10 cellular contexts compared by ENCODE assay signal in genomic region chr1:40363721-40364120, GRCh38. TPM values are rescaled to one million over a fixed set of nuclear protein-coding genes. Genes with fewer than 3 reads are reported as not detected.
A peak's percentile ranks its signal among the peaks of the same experiment; 100 is the strongest.
DNase-seq lines count a peak whose midpoint lies in the region; ATAC-seq and TF ChIP-seq lines count a peak whose summit lies in the region.
"Had no signal": no experiment of that assay in that cellular context is flagged by ENCODE, and none has a peak within 500 bp of the region (broad histone marks: within the 10 kb centered on the region; RNA-seq: fewer than 3 reads in every experiment).

No MANE protein-coding gene starts in this region.

- H3K9me3 Mint-ChIP-seq in activated T-helper 17 cell treated with anti-CD3 and anti-CD28 coated beads, Interleukin-2, amount 50 U/mL, for 72 hours = no peaks in the 10 kb centered on the region
- peaks cover 0 to 7% (median 2%) of the 10 kb centered on the region in 6 donors for H3K9me3 Mint-ChIP-seq in immature natural killer cell

- H3K27ac Mint-ChIP-seq in activated T-helper 17 cell treated with anti-CD3 and anti-CD28 coated beads, Interleukin-2, amount 50 U/mL, for 72 hours = peak overlapping the region; percentile 83
- H3K27ac Mint-ChIP-seq in immature natural killer cell = no peak overlapping the region

- no peaks in the 10 kb centered on the region for H3K27me3 Mint-ChIP-seq in activated T-helper 17 cell treated with anti-CD3 and anti-CD28 coated beads, Interleukin-2, amount 50 U/mL, for 72 hours
- peaks cover 2 to 10% (median 2%) of the 10 kb centered on the region in 3 donors for H3K27me3 Mint-ChIP-seq in immature natural killer cell (ENCODE audit: low read depth in 3 of 3)

- H3K27ac ChIP-seq in RWPE1 = no peak overlapping the region

- DNase-seq in EL (peak; percentile 25), immature natural killer cell (no peak), RWPE1 (ENCODE audit: low spot score) (no peak), DMS53 treated with DMSO at 0.1 percent for 48 hours (lab: John Stamatoyannopoulos, UW; ENCODE audit: unreplicated experiment) (no peak), HT-29 (ENCODE audit: low spot score) (no peak)
- DNase-seq: effector CD8-positive, alpha-beta T cell; mammary epithelial cell had no signal

- peaks cover 16% of the 10 kb centered on the region for H3K4me1 Mint-ChIP-seq in activated T-helper 17 cell treated with anti-CD3 and anti-CD28 coated beads, Interleukin-2, amount 50 U/mL, for 72 hours
- H3K4me1 Mint-ChIP-seq in immature natural killer cell = no peaks in the 10 kb centered on the region

- H3K36me3 Mint-ChIP-seq in activated T-helper 17 cell treated with anti-CD3 and anti-CD28 coated beads, Interleukin-2, amount 50 U/mL, for 72 hours (ENCODE audit: low read depth) = no peaks in the 10 kb centered on the region
- H3K36me3 Mint-ChIP-seq in immature natural killer cell = peaks cover 0 to 4% (median 0%) of the 10 kb centered on the region in 3 donors

- H3K4me3 Mint-ChIP-seq in activated T-helper 17 cell treated with anti-CD3 and anti-CD28 coated beads, Interleukin-2, amount 50 U/mL, for 72 hours = peak overlapping the region; percentile 44
- H3K4me3 Mint-ChIP-seq in immature natural killer cell = no peak overlapping the region

- peak; percentile 81 for ATAC-seq in GM19025 (IDR thresholded peaks at IDR 0.05; ENCODE audit: low read depth, unreplicated experiment)
- peak; percentile 96 for ATAC-seq in HG02973 (IDR thresholded peaks at IDR 0.05; ENCODE audit: unreplicated experiment)
- ATAC-seq in activated T-helper 17 cell treated with anti-CD3 and anti-CD28 coated beads, Interleukin-2, amount 50 U/mL, for 72 hours (replicated peaks) = peak; percentile 99

- TF ChIP-seq CTCF in RWPE1 (conservative IDR thresholded peaks at IDR 0.05; ENCODE audit: low read depth) = no peak

- CTCF ChIA-PET in RWPE1 (lab: Yijun Ruan, JAX) = no interaction called here

- POLR2A ChIA-PET in RWPE1 (lab: Yijun Ruan, JAX; ENCODE audit: low non-redundant PET) = no interaction called here

RNA-seq across cellular contexts. Expression of gene SMAP2, which starts 9.8 kb away (rescaled TPM):
- total RNA-seq in activated T-helper 17 cell treated with anti-CD3 and anti-CD28 coated beads, Interleukin-2, amount 50 U/mL, for 72 hours = 100 to 1,000 TPM; 219 to 280 TPM
- 100 to 1,000 TPM; 166 to 280 (median 170) TPM for polyA plus RNA-seq in immature natural killer cell
- total RNA-seq in HT-29 (2014; rRNA removed; shearing (Covaris generic)) = 12.9 and 14.1 TPM in 2 replicates

RNA-seq across cellular contexts. Expression of gene COL9A2, which starts 46.6 kb away (rescaled TPM):
- 10 to 100 TPM in 1 of 2 donors, 1 to 10 TPM in 1; 7.5 to 18.9 TPM for total RNA-seq in activated T-helper 17 cell treated with anti-CD3 and anti-CD28 coated beads, Interleukin-2, amount 50 U/mL, for 72 hours
- 1 to 10 TPM in 2 of 3 donors, not detected in 1; 1.8 to 2.2 TPM for polyA plus RNA-seq in immature natural killer cell
- total RNA-seq in HT-29 (2014; rRNA removed; shearing (Covaris generic)) = 0.25 and 0.89 TPM in 2 replicates

Comparison
In these comparisons a context has a peak if more than half of its experiments do, and no peak if none do; other contexts are left out.
1. RNA of gene SMAP2, which starts 9.8 kb away (total RNA-seq): 219 to 280 TPM in activated T-helper 17 cell treated with anti-CD3 and anti-CD28 coated beads, Interleukin-2, amount 50 U/mL, for 72 hours; 12.9 to 14.1 TPM in HT-29; every median in the first group is over 10 times any median in the second.
2. Peak in every context shown above with its lines, with median percentiles within 50 percentile points of each other: ATAC-seq.